In the genomic region with DNA sequence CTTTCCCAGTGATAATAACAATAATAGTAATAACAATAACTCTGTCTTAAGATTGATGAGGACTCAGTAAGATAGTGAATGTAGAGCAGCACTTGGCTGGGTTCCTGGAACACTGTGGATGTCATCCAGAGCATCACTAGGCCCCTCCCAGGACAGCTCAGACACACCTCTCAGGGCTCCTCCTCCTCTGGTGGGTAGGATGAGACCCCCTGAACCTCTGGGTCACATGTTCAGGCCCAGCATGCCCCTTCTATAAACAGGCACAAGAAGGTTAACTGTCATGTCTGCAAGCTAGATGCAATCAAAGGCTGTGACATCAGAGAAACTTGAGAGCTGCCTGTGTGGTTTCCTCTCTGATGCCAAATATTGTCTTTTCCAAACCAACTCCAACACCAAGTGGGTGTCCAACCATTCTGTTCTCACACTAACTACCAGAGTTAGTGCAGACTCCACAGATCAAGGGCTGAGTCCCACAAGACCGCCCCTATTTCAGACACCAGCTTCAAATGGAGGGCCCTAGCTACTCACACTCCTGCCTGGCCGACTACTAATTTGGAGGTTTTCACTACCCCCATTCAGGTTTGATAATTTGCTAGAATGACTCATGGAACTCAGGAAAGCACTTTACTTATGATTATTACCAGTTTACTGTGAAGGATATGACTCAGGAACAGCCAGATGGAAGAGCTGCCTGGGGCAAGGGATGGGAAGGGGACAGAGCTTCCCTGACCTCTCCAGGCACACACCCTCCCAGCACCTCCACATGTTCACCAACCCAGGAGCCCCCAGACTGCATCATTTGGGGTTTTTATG, we compare ENCODE assay signal across 1 cellular context.
TF ChIP-seq lines count a peak whose summit lies in the region.

No MANE protein-coding gene starts in this region.

TF ChIP-seq in HepG2, 621 proteins besides CTCF, POLR2A, EP300 and RAD21 (continued from another document):
- 0 out of 2 replicates have a peak, but pooled peaks have one; percentile 66 for TF ChIP-seq MYNN (CRISPR knock-in tag; IDR thresholded peaks at IDR 0.05; ENCODE audit: low read depth)
